ENCODE assay signal across 8 cellular contexts in the genomic region with DNA sequence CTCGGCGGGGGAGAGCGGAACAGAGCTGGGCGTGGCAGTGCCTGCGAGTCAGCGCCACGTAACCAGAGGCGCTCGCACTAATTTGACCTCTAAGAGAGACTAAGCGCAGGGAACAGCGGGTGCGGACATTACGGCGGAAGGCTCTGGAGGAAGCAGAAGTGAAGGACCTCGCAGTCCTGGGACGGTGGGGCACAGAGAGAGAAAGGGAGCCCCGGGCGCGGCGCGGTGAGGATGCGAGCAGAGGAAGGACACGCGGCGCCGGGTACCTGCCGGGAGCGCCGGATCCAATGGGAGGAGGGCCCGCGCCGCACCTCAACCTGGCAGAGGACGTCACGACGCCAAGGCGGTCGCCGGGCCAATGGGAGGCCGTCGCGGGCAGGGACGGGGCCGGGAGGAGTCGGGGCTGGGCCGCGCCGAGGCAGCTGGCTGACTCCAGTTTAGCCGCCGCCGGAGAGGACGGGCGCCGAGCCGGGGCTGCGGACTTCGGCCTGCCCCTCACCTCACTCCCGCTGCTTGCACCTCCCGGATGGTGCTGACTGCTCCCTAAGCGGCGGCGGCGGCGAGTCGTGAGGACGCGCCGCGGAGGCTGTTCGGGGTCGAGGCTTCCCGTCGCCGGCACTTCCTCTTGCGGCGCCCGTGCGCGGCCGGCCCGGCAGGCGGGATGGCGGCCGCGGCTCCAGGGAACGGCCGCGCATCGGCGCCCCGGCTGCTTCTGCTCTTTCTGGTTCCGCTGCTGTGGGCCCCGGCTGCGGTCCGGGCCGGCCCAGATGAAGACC. TPM values are rescaled to one million over a fixed set of nuclear protein-coding genes. Genes with fewer than 3 reads are reported as not detected.
DNase-seq lines count a peak whose midpoint lies in the region; ATAC-seq and TF ChIP-seq lines count a peak whose summit lies in the region.

TSS of gene TMEM165 (plus strand) at position 429 of the 776 bp plus-strand sequence. CDS start at position 662, 233 bp downstream.

- in situ Hi-C loops in HAP-1 (cut with MboI; ENCODE audit: low sequenced_read_pairs): no loop called here

- peaks cover 44% of the 10 kb centered on the region for H3K4me1 Mint-ChIP-seq in nephron progenitor cell
- peaks cover 46% of the 10 kb centered on the region for H3K4me1 Mint-ChIP-seq in stimulated activated naive CD8-positive, alpha-beta T cell treated with anti-CD3 and anti-CD28 coated beads, Interleukin-15, amount 100 ng/mL, for 72 hours

- H3K4me3 ChIP-seq in HAP-1 (peak within 1 kb of the TSS; percentile 58), MG63 (peak within 1 kb of the TSS; percentile 82), fibroblast of the aortic adventitia (ENCODE audit: low read depth, low read length) (peak within 1 kb of the TSS; percentile 76)

- DNase-seq in HAP-1 (ENCODE audit: low spot score in 2 of 2) (peak; percentile 87 to 93), MG63 (peak; percentile 90), SHP77 treated with DMSO at 0.1 percent for 48 hours (lab: John Stamatoyannopoulos, UW) (peak; percentile 88), fibroblast of the aortic adventitia (ENCODE audit: low read depth) (peak; percentile 84), nephron progenitor cell (peak; percentile 89)
- DNase-seq in activated effector memory CD4-positive, alpha-beta T cell treated with anti-CD3 and anti-CD28 coated beads, Interleukin-2, amount 50 U/mL, for 16 hours: peak; percentile 97
- peak; percentile 90 to 91 for DNase-seq in stimulated activated naive CD8-positive, alpha-beta T cell treated with anti-CD3 and anti-CD28 coated beads, Interleukin-15, amount 100 ng/mL, for 72 hours

- TF ChIP-seq CTCF in fibroblast of the aortic adventitia (IDR thresholded peaks at IDR 0.05; ENCODE audit: insufficient read depth, low read length) (no peak), nephron progenitor cell (IDR thresholded peaks at IDR 0.05) (no peak)

- H3K9ac ChIP-seq in ES-I3 (ENCODE audit: low read depth, low read length): peak within 1 kb of the TSS; percentile 93

- H3K27me3 Mint-ChIP-seq in nephron progenitor cell (ENCODE audit: low read depth, poor library complexity): peaks cover 8% of the 10 kb centered on the region
- H3K27me3 Mint-ChIP-seq in stimulated activated naive CD8-positive, alpha-beta T cell treated with anti-CD3 and anti-CD28 coated beads, Interleukin-15, amount 100 ng/mL, for 72 hours: no peaks in the 10 kb centered on the region

- H3K27ac Mint-ChIP-seq in nephron progenitor cell: peak within 1 kb of the TSS; percentile 96
- peak within 1 kb of the TSS; percentile 95 to 97 for H3K27ac Mint-ChIP-seq in stimulated activated naive CD8-positive, alpha-beta T cell treated with anti-CD3 and anti-CD28 coated beads, Interleukin-15, amount 100 ng/mL, for 72 hours

- H3K36me3 ChIP-seq in ES-I3 (ENCODE audit: insufficient read depth, low read length) (no peaks in the 10 kb centered on the region), HAP-1 (replicated peaks) (peaks cover 10% of the 10 kb centered on the region), MG63 (peaks cover 21% of the 10 kb centered on the region)

- H3K4me3 Mint-ChIP-seq in nephron progenitor cell: peak within 1 kb of the TSS; percentile 96
- H3K4me3 Mint-ChIP-seq in stimulated activated naive CD8-positive, alpha-beta T cell treated with anti-CD3 and anti-CD28 coated beads, Interleukin-15, amount 100 ng/mL, for 72 hours: peak within 1 kb of the TSS; percentile 98 to 99

- peaks cover 10% of the 10 kb centered on the region for H3K36me3 Mint-ChIP-seq in nephron progenitor cell (ENCODE audit: low read depth)

- no peaks in the 10 kb centered on the region for H3K9me3 Mint-ChIP-seq in nephron progenitor cell
- H3K9me3 Mint-ChIP-seq in stimulated activated naive CD8-positive, alpha-beta T cell treated with anti-CD3 and anti-CD28 coated beads, Interleukin-15, amount 100 ng/mL, for 72 hours: no peaks in the 10 kb centered on the region

- peak; percentile 97 for ATAC-seq in stimulated activated naive CD8-positive, alpha-beta T cell treated with anti-CD3 and anti-CD28 coated beads, Interleukin-15, amount 100 ng/mL, for 72 hours

- H3K9me3 ChIP-seq in ES-I3 (ENCODE audit: control insufficient read depth, insufficient read depth, low read length) (no peaks in the 10 kb centered on the region), HAP-1 (no peaks in the 10 kb centered on the region), MG63 (no peaks in the 10 kb centered on the region)

- H3K27me3 ChIP-seq in HAP-1 (ENCODE audit: low read depth) (no peaks in the 10 kb centered on the region), MG63 (no peaks in the 10 kb centered on the region)

- H3K4me1 ChIP-seq in ES-I3 (ENCODE audit: insufficient read depth, low read length): no peaks in the 10 kb centered on the region
- peaks cover 18% of the 10 kb centered on the region for H3K4me1 ChIP-seq in HAP-1

RNA-seq across cellular contexts. Expression of gene TMEM165, which starts in this region (rescaled TPM):
- total RNA-seq in MG63 (2014; rRNA removed; shearing (Covaris generic); ENCODE audit: low replicate concordance): 92.4 and 122 TPM in 2 replicates
- 112 and 131 TPM in 2 replicates for total RNA-seq in fibroblast of the aortic adventitia (ENCODE audit: low replicate concordance)

Comparison
In these comparisons a context has a peak if more than half of its experiments do, and no peak if none do; other contexts are left out.
1. Peak in every context shown above with its lines: DNase-seq, ATAC-seq and H3K4me3 ChIP-seq.